13 cellular contexts compared by ENCODE assay signal in the genomic region with DNA sequence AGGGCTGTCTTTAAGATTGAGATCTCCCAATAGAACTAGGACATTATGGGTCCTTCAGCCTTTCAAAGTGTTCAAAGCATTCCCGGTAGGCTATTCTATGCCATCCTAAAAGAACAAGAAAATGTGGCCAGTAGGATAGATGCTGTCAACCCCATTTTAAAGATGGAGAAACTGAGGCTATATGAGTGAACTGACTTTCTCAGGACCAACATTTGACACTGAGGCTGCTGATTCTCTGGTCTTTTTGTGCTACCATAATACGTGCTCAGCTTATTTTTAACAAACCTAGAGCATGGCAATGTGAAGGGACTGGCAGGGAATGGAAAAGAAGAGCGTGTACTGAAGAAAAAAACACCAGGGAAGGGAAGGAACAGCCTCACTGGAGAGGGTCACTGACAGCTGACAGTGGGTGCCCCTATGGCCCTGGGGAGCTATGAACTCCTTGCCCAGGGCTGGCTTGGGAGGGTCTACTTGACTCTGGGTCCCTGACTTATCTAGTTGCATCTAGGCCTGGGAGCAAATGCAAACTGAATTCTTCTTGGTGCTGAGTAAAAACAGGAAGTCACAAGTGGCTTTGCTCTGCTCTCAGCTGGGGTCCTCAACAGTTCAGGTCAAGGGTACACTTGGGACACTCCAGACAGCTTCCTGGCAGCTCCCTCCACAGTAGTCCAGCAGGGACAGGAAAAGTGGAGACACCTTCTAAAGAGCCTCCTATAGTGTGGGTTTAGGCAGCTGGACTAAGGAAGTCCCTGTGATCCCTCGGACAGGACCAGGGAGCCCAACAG. TPM values are rescaled to one million over a fixed set of nuclear protein-coding genes. Genes with fewer than 3 reads are reported as not detected.
A peak's percentile ranks its signal among the peaks of the same experiment; 100 is the strongest.
DNase-seq lines count a peak whose midpoint lies in the region; ATAC-seq and TF ChIP-seq lines count a peak whose summit lies in the region.
"Had no signal": no experiment of that assay in that cellular context is flagged by ENCODE, and none has a peak within 500 bp of the region (broad histone marks: within the 10 kb centered on the region; RNA-seq: fewer than 3 reads in every experiment).

No MANE protein-coding gene starts in this region.

- peak; percentile 44 for DNase-seq in MV-4-11 (lab: John Stamatoyannopoulos, UW)
- peak; percentile 56 for DNase-seq in lower lobe of right lung
- DNase-seq in NCI-H748 treated with DMSO at 0.1 percent for 48 hours (lab: John Stamatoyannopoulos, UW), result no peak
- no peak for DNase-seq in RWPE1 (ENCODE audit: low spot score)
- no peak for DNase-seq in erythroblast (lab: John Stamatoyannopoulos, UW)
- DNase-seq: activated CD4-positive, CD25-positive, alpha-beta regulatory T cell; DND-41; NCI-H2029 treated with DMSO at 0.1 percent for 48 hours; RPMI8226; stimulated activated naive CD8-positive, alpha-beta T cell treated with anti-CD3 and anti-CD28 coated beads, Interleukin-15, amount 100 ng/mL, for 72 hours had no signal

- POLR2A ChIA-PET in RWPE1 (lab: Yijun Ruan, JAX; ENCODE audit: low non-redundant PET), result no interaction called here

- ATAC-seq in lower lobe of right lung, result peak; percentile 75 to 77
- ATAC-seq: stimulated activated naive CD8-positive, alpha-beta T cell treated with anti-CD3 and anti-CD28 coated beads, Interleukin-15, amount 100 ng/mL, for 72 hours had no signal

- no peak for TF ChIP-seq CTCF in VCaP (conservative IDR thresholded peaks at IDR 0.05)
- TF ChIP-seq CTCF in lower lobe of right lung (IDR thresholded peaks at IDR 0.05), result no peak
- TF ChIP-seq CTCF in RWPE1 (conservative IDR thresholded peaks at IDR 0.05; ENCODE audit: low read depth), result no peak

- H3K4me3 ChIP-seq in lower lobe of right lung, result peak overlapping the region; percentile 72
- H3K4me3 ChIP-seq in subcutaneous abdominal adipose tissue (ENCODE audit: low read depth in 1 of 5, low read length in 5 of 5), result peak overlapping the region; percentile 83 to 93 (median 88)
- H3K4me3 ChIP-seq: hepatocyte had no signal

- CTCF ChIA-PET in RWPE1 (lab: Yijun Ruan, JAX), result interaction anchor here (0.6 to 1.5 kb wide), 3 partner anchors 13 to 730 kb away, joined by 3 read pairs; no protein-coding TSS in a partner anchor

- H3K27me3 ChIP-seq in lower lobe of right lung (ENCODE audit: low read depth) (no peaks in the 10 kb centered on the region), subcutaneous abdominal adipose tissue (ENCODE audit: control insufficient read depth in 5 of 5, insufficient read depth in 4 of 5, low read length in 5 of 5) (no peaks in the 10 kb centered on the region)

- H3K9me3 ChIP-seq in lower lobe of right lung, result no peaks in the 10 kb centered on the region
- no peaks in the 10 kb centered on the region for H3K9me3 ChIP-seq in subcutaneous abdominal adipose tissue (ENCODE audit: control insufficient read depth in 5 of 5, low read length in 5 of 5)

- TF ChIP-seq POLR2A in erythroblast (IDR thresholded peaks at IDR 0.05; ENCODE audit: low read length), result no peak

- intact Hi-C loops in lower lobe of right lung (cut with DNase I), result no loop called here

- H3K9ac ChIP-seq in subcutaneous abdominal adipose tissue (ENCODE audit: low read length in 5 of 5), result no peak overlapping the region

- H3K4me1 ChIP-seq in lower lobe of right lung (peaks cover 79% of the 10 kb centered on the region), subcutaneous abdominal adipose tissue (ENCODE audit: control insufficient read depth in 5 of 5, insufficient read depth in 5 of 5, low read length in 5 of 5) (peaks cover 12 to 74% (median 57%) of the 10 kb centered on the region in 5 donors)

- H3K27ac ChIP-seq in VCaP, result peak overlapping the region; percentile 74
- H3K27ac ChIP-seq in lower lobe of right lung, result peak overlapping the region; percentile 80
- H3K27ac ChIP-seq in subcutaneous abdominal adipose tissue (ENCODE audit: low read depth, low read length), result peak overlapping the region; percentile 91
- H3K27ac ChIP-seq in RWPE1, result no peak overlapping the region
- H3K27ac ChIP-seq: hepatocyte had no signal

- no peaks in the 10 kb centered on the region for H3K36me3 ChIP-seq in lower lobe of right lung
- H3K36me3 ChIP-seq in subcutaneous abdominal adipose tissue (ENCODE audit: control insufficient read depth in 5 of 5, insufficient read depth in 5 of 5, low read length in 5 of 5), result no peaks in the 10 kb centered on the region

RNA-seq across cellular contexts. Expression of a gene that starts 2.3 kb away (rescaled TPM):
- total RNA-seq in lower lobe of right lung, result 29.4 TPM

Comparison
In these comparisons a context has a peak if more than half of its experiments do, and no peak if none do; other contexts are left out.
1. DNase-seq: peak in MV-4-11 (single experiment) and lower lobe of right lung (single experiment); none in NCI-H748 treated with DMSO at 0.1 percent for 48 hours (single experiment), RWPE1 (single experiment) and erythroblast (0 of 2).